Comparison of ENCODE assay signal across 14 cellular contexts in genomic region chr10:123442901-123443300, GRCh38.
DNase-seq lines count a peak whose midpoint lies in the region; ATAC-seq and TF ChIP-seq lines count a peak whose summit lies in the region.
"Had no signal": no experiment of that assay in that cellular context is flagged by ENCODE, and none has a peak within 500 bp of the region (broad histone marks: within the 10 kb centered on the region; RNA-seq: fewer than 3 reads in every experiment).

No MANE protein-coding gene starts in this region.

- DNase-seq in NCI-H1436 (lab: John Stamatoyannopoulos, UW), result no peak
- no peak for DNase-seq in activated CD8-positive, alpha-beta memory T cell treated with anti-CD3 and anti-CD28 coated beads for 24 hours
- DNase-seq in GOT3 (lab: John Stamatoyannopoulos, UW), result no peak
- no peak for DNase-seq in NCI-H69 (lab: John Stamatoyannopoulos, UW)
- DNase-seq: activated CD4-positive, alpha-beta T cell treated with anti-CD3 and anti-CD28 coated beads, Interleukin-2, amount 10 ng/mL, durations not matched to agents 7 days and 5 days; activated effector memory CD4-positive, alpha-beta T cell treated with Interleukin-2 at 50 U/mL for 16 hours; DMS79 treated with DMSO at 0.1 percent for 48 hours; GM23248; left lung; NCI-H1694 treated with DMSO at 0.1 percent for 48 hours had no signal

- ATAC-seq in GM18505 (IDR thresholded peaks at IDR 0.05; ENCODE audit: unreplicated experiment) (peak; percentile 81), GM19455 (IDR thresholded peaks at IDR 0.05; ENCODE audit: unreplicated experiment) (peak; percentile 99), HG02759 (IDR thresholded peaks at IDR 0.05; ENCODE audit: unreplicated experiment) (peak; percentile 78), HG03378 (IDR thresholded peaks at IDR 0.05; ENCODE audit: unreplicated experiment) (peak; percentile 89)
- ATAC-seq: left lung had no signal

- no peak for TF ChIP-seq POLR2A in GM18505 (IDR thresholded peaks at IDR 0.05; ENCODE audit: borderline replicate concordance, extremely low read depth, insufficient read depth, insufficient read length)
